Comparison of ENCODE assay signal across 15 cellular contexts in genomic region chr3:149554826-149555225, GRCh38.
DNase-seq lines count a peak whose midpoint lies in the region; ATAC-seq, FAIRE-seq and TF ChIP-seq lines count a peak whose summit lies in the region.
"Had no signal": no experiment of that assay in that cellular context is flagged by ENCODE, and none has a peak within 500 bp of the region (broad histone marks: within the 10 kb centered on the region; RNA-seq: fewer than 3 reads in every experiment).

No MANE protein-coding gene starts in this region.

- dilution Hi-C loops in keratinocyte (cut with MboI; ENCODE audit: extremely low pct_ligation_motif_present, low sequenced_read_pairs), result no loop called here

- in situ Hi-C loops in astrocyte of the spinal cord (cut with HindIII; ENCODE audit: low sequenced_read_pairs), result no loop called here

- no peak for ATAC-seq in thoracic aorta (ENCODE audit: insufficient number of reproducible peaks, low FRiP score, low read depth)
- ATAC-seq in aorta (ENCODE audit: low FRiP score), result no peak
- ATAC-seq in HG02571 (IDR thresholded peaks at IDR 0.05; ENCODE audit: unreplicated experiment), result no peak
- ATAC-seq: K562; naive thymus-derived CD4-positive, alpha-beta T cell had no signal

- H3K4me1 ChIP-seq in keratinocyte (ENCODE audit: control insufficient read depth, extremely low read depth, insufficient read depth, low read length), result peaks cover 25% of the 10 kb centered on the region
- peaks cover 38 to 64% of the 10 kb centered on the region in 2 donors for H3K4me1 ChIP-seq in thoracic aorta (ENCODE audit: control insufficient read depth in 1 of 2, low read depth in 2 of 2)
- H3K4me1 ChIP-seq in aorta (ENCODE audit: control insufficient read depth in 1 of 2, insufficient read depth in 2 of 2, low read length in 2 of 2), result peaks cover 0 to 4% of the 10 kb centered on the region in 2 donors

- no peak for TF ChIP-seq CTCF in astrocyte of the spinal cord (IDR thresholded peaks at IDR 0.05; ENCODE audit: low read depth, low read length)
- no peak for TF ChIP-seq CTCF in keratinocyte (optimal IDR thresholded peaks at IDR 0.05 in 1 of 3, IDR thresholded peaks at IDR 0.05 in 1 of 3, conservative IDR thresholded peaks at IDR 0.05 in 1 of 3; ENCODE audit: extremely low read depth in 1 of 3, insufficient read depth in 2 of 3, low read length in 3 of 3)
- no peak for TF ChIP-seq CTCF in thoracic aorta (IDR thresholded peaks at IDR 0.05)

- intact Hi-C loops in aorta (cut with DNase I), result no loop called here

- DNase-seq in DMS 273 (lab: John Stamatoyannopoulos, UW; ENCODE audit: unreplicated experiment), result peak; percentile 61
- DNase-seq in DMS 273 treated with DMSO at 0.1 percent for 48 hours (lab: John Stamatoyannopoulos, UW), result no peak
- peak; percentile 90 for DNase-seq in astrocyte of the spinal cord (ENCODE audit: low read depth, low spot score)
- no peak for DNase-seq in keratinocyte (ENCODE audit: low read depth, low spot score)
- no peak for DNase-seq in thoracic aorta (ENCODE audit: low spot score)
- no peak for DNase-seq in aorta
- no peak for DNase-seq in NK-92 (lab: John Stamatoyannopoulos, UW; ENCODE audit: unreplicated experiment)
- DNase-seq: activated CD8-positive, alpha-beta memory T cell treated with anti-CD3 and anti-CD28 coated beads, Interleukin-2, amount 50 U/mL, for 48 hours; naive thymus-derived CD4-positive, alpha-beta T cell; SW 1271 had no signal

- H3K36me3 ChIP-seq in keratinocyte (ENCODE audit: control insufficient read depth in 2 of 2, extremely low read depth in 1 of 2, insufficient read depth in 2 of 2, low read length in 2 of 2), result no peaks in the 10 kb centered on the region
- H3K36me3 ChIP-seq in thoracic aorta, result no peaks in the 10 kb centered on the region
- no peaks in the 10 kb centered on the region for H3K36me3 ChIP-seq in aorta (ENCODE audit: control insufficient read depth in 1 of 2, insufficient read depth in 2 of 2, low read length in 1 of 2)

- 20 to 21% methylated on average over 4 of the region's 4 CpGs for WGBS in aorta, 2 donors

- FAIRE-seq in keratinocyte (lab: Jason Lieb, UNC), result peak; percentile 93
- FAIRE-seq: GM12892, H1, K562 had no signal

- peak overlapping the region; percentile 55 for H3K9ac ChIP-seq in keratinocyte (ENCODE audit: control insufficient read depth, extremely low read depth, insufficient read depth, low read length)

- peak overlapping the region; percentile 34 for H2AFZ ChIP-seq in keratinocyte (ENCODE audit: control insufficient read depth, low read length)

- peak overlapping the region; percentile 88 for H3K27ac ChIP-seq in keratinocyte (ENCODE audit: control insufficient read depth, insufficient read depth, low read length)
- H3K27ac ChIP-seq in thoracic aorta, result peak overlapping the region; percentile 73 to 77
- H3K27ac ChIP-seq in aorta (ENCODE audit: low read depth in 1 of 2, low read length in 2 of 2), result no peak overlapping the region
- H3K27ac ChIP-seq: 22Rv1 had no signal

- H3K9me3 ChIP-seq in keratinocyte (ENCODE audit: control insufficient read depth, low read depth, low read length) (no peaks in the 10 kb centered on the region), thoracic aorta (no peaks in the 10 kb centered on the region), aorta (ENCODE audit: control insufficient read depth, low read length) (no peaks in the 10 kb centered on the region)

- H3K4me2 ChIP-seq in keratinocyte (ENCODE audit: control insufficient read depth, extremely low read depth, insufficient read depth, low read depth, low read length), result peak overlapping the region; percentile 83

- no peaks in the 10 kb centered on the region for H4K20me1 ChIP-seq in keratinocyte (ENCODE audit: control insufficient read depth, extremely low read depth, insufficient read depth, low read length)

- no peaks in the 10 kb centered on the region for H3K9me1 ChIP-seq in keratinocyte (ENCODE audit: control insufficient read depth, extremely low read depth, insufficient read depth, low read length)

- H3K4me3 ChIP-seq in astrocyte of the spinal cord (ENCODE audit: low read depth, low read length), result no peak overlapping the region
- H3K4me3 ChIP-seq in keratinocyte (ENCODE audit: control insufficient read depth in 2 of 3, extremely low read depth in 1 of 3, insufficient read depth in 2 of 3, low read depth in 1 of 3, low read length in 3 of 3), result peak overlapping the region in 2 of 3 experiments; percentile 23 to 42
- no peak overlapping the region for H3K4me3 ChIP-seq in thoracic aorta
- H3K4me3 ChIP-seq in aorta (ENCODE audit: low read length in 2 of 2), result no peak overlapping the region
- H3K4me3 ChIP-seq: K562 had no signal

- H3K79me2 ChIP-seq in keratinocyte (ENCODE audit: control insufficient read depth, insufficient read depth, low read length), result peaks cover 31% of the 10 kb centered on the region

- H3K27me3 ChIP-seq in keratinocyte (ENCODE audit: control insufficient read depth, extremely low read depth, insufficient read depth, low read length) (no peaks in the 10 kb centered on the region), thoracic aorta (replicated peaks; ENCODE audit: insufficient read depth) (no peaks in the 10 kb centered on the region), aorta (ENCODE audit: control insufficient read depth in 1 of 2, insufficient read depth in 2 of 2, low read length in 1 of 2) (no peaks in the 10 kb centered on the region)

Comparison
In these comparisons a context has a peak if more than half of its experiments do, and no peak if none do; other contexts are left out.
1. DNase-seq: peak in DMS 273 (single experiment) and astrocyte of the spinal cord (single experiment); none in DMS 273 treated with DMSO at 0.1 percent for 48 hours (single experiment), keratinocyte (single experiment), thoracic aorta (single experiment), aorta (0 of 2) and NK-92 (single experiment).
2. H3K4me3 ChIP-seq: peak in keratinocyte (2 of 3); none in astrocyte of the spinal cord (single experiment), thoracic aorta (single experiment) and aorta (0 of 2).
3. H3K27ac ChIP-seq: peak in keratinocyte (single experiment) and thoracic aorta (2 of 2); none in aorta (0 of 2).